Comparison of ENCODE assay signal across 7 cellular contexts in the genomic region with DNA sequence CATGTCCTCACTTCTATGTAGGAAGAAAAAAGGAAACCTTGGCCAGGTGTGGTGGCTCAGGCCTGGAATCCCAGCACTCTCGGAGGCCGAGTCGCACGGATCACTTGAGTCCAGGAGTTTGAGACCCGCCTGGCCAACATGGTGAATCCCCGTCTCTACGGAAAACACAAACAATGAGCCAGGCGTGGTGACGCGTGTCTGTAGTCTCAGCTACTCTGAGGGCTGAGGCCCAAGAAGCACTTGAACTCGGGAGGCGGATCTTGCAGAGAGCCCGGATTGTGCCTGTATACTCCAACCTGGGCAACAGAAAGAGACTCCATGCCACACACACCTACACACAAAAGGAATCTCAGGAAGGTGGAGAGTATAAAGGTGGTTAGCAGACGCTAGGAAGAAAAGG. TPM values are rescaled to one million over a fixed set of nuclear protein-coding genes. Genes with fewer than 3 reads are reported as not detected.
"Had no signal": no experiment of that assay in that cellular context is flagged by ENCODE, and none has a peak within 500 bp of the region (broad histone marks: within the 10 kb centered on the region; RNA-seq: fewer than 3 reads in every experiment).

No MANE protein-coding gene starts in this region.

RNA-seq across cellular contexts. Expression of a gene that starts 39.9 kb away (rescaled TPM):
- total RNA-seq: LHCN-M2, MCF 10A, PC-3, Peyer's patch, Right ventricle myocardium superior, SJSA1 had no signal
- polyA plus RNA-seq: SK-N-SH had no signal

RNA-seq across cellular contexts. Expression of a gene that starts 57.2 kb away (rescaled TPM):
- total RNA-seq: LHCN-M2, MCF 10A, PC-3, Peyer's patch, Right ventricle myocardium superior, SJSA1 had no signal
- polyA plus RNA-seq: SK-N-SH had no signal
